In genomic region chr15:76285241-76285825, GRCh38 we compare ENCODE assay signal across 10 cellular contexts. TPM values are rescaled to one million over a fixed set of nuclear protein-coding genes. Genes with fewer than 3 reads are reported as not detected.
DNase-seq lines count a peak whose midpoint lies in the region; ATAC-seq, FAIRE-seq and TF ChIP-seq lines count a peak whose summit lies in the region.
"Had no signal": no experiment of that assay in that cellular context is flagged by ENCODE, and none has a peak within 500 bp of the region (broad histone marks: within the 10 kb centered on the region; RNA-seq: fewer than 3 reads in every experiment).

No MANE protein-coding gene starts in this region.

- H3K36me3 Mint-ChIP-seq in HFFc6 (ENCODE audit: low read depth), result peaks cover 9% of the 10 kb centered on the region; the same call in 1 of the 2 replicates
- H3K36me3 Mint-ChIP-seq in activated CD8-positive, alpha-beta T cell treated with anti-CD3 and anti-CD28 coated beads for 36 hours (ENCODE audit: low read depth), result peaks cover 37% of the 10 kb centered on the region

- FAIRE-seq in RCC 7860 (lab: Jason Lieb, UNC), result no peak

- no peak overlapping the region for H3K4me3 ChIP-seq in vagina

- POLR2A ChIA-PET in activated CD8-positive, alpha-beta T cell treated with anti-CD3 and anti-CD28 coated beads for 36 hours (lab: Charles Lee), result interaction anchor here (0.6 kb wide), 2 partner anchors 13 to 179 kb away, joined by 4 read pairs; no protein-coding TSS in a partner anchor

- intact Hi-C loops in activated CD8-positive, alpha-beta T cell treated with anti-CD3 and anti-CD28 coated beads for 36 hours (cut with micrococcal nuclease), result no loop called here
- intact Hi-C loops in vagina (cut with DNase I), result no loop called here

- no peak overlapping the region for H3K27ac Mint-ChIP-seq in HFFc6
- no peak overlapping the region for H3K27ac Mint-ChIP-seq in activated CD8-positive, alpha-beta T cell treated with anti-CD3 and anti-CD28 coated beads for 36 hours

- no peak overlapping the region for H3K4me3 Mint-ChIP-seq in HFFc6
- H3K4me3 Mint-ChIP-seq in activated CD8-positive, alpha-beta T cell treated with anti-CD3 and anti-CD28 coated beads for 36 hours, result no peak overlapping the region

- no peak for ATAC-seq in activated CD8-positive, alpha-beta T cell treated with anti-CD3 and anti-CD28 coated beads for 36 hours
- ATAC-seq in GM18502 (IDR thresholded peaks at IDR 0.05; ENCODE audit: poor library complexity, unreplicated experiment), result no peak

- no peaks in the 10 kb centered on the region for H3K9me3 ChIP-seq in vagina

- no peaks in the 10 kb centered on the region for H3K4me1 ChIP-seq in vagina

- no peaks in the 10 kb centered on the region for H3K9me3 Mint-ChIP-seq in HFFc6
- no peaks in the 10 kb centered on the region for H3K9me3 Mint-ChIP-seq in activated CD8-positive, alpha-beta T cell treated with anti-CD3 and anti-CD28 coated beads for 36 hours

- CTCF ChIA-PET in activated CD8-positive, alpha-beta T cell treated with anti-CD3 and anti-CD28 coated beads for 36 hours (lab: Charles Lee), result interaction anchor here (1.2 kb wide), 4 partner anchors 12 to 98 kb away, joined by 3 to 5 read pairs (median 3); no protein-coding TSS in a partner anchor

- TF ChIP-seq CTCF in HFFc6 (IDR thresholded peaks at IDR 0.05) (peak; percentile 78), vagina (IDR thresholded peaks at IDR 0.05) (no peak)
- TF ChIP-seq CTCF in activated CD8-positive, alpha-beta T cell treated with anti-CD3 and anti-CD28 coated beads for 36 hours (IDR thresholded peaks at IDR 0.05), result peak; percentile 36

- H3K27me3 ChIP-seq in vagina, result no peaks in the 10 kb centered on the region

- peaks cover 9% of the 10 kb centered on the region for H3K4me1 Mint-ChIP-seq in HFFc6 (ENCODE audit: low read depth)
- H3K4me1 Mint-ChIP-seq in activated CD8-positive, alpha-beta T cell treated with anti-CD3 and anti-CD28 coated beads for 36 hours (ENCODE audit: low read depth), result peaks cover 19% of the 10 kb centered on the region

- no peak overlapping the region for H3K27ac ChIP-seq in vagina

- TF ChIP-seq POLR2A in vagina (IDR thresholded peaks at IDR 0.05), result no peak

- in situ Hi-C loops in KBM-7 (cut with MboI; ENCODE audit: low pct_unique_long_range_greater_than_20kb, low sequenced_read_pairs), result no loop called here

- H3K27me3 Mint-ChIP-seq in HFFc6 (ENCODE audit: insufficient read depth), result no peaks in the 10 kb centered on the region
- H3K27me3 Mint-ChIP-seq in activated CD8-positive, alpha-beta T cell treated with anti-CD3 and anti-CD28 coated beads for 36 hours, result no peaks in the 10 kb centered on the region

- DNase-seq in COR-L47 (lab: John Stamatoyannopoulos, UW) (peak; percentile 31), HFFc6 (peak; percentile 17), kidney tubule cell (ENCODE audit: low spot score) (peak; percentile 13), RCC 7860 (ENCODE audit: low spot score) (no peak), vagina (ENCODE audit: extremely low spot score in 2 of 2) (no peak), KBM-7 (no peak)
- DNase-seq in activated CD8-positive, alpha-beta T cell treated with anti-CD3 and anti-CD28 coated beads for 36 hours, result peak; percentile 7
- DNase-seq: midbrain, NCI-H774 had no signal

- peaks cover 0 to 56% of the 10 kb centered on the region in 2 donors for H3K36me3 ChIP-seq in vagina

RNA-seq across cellular contexts. Expression of gene ETFA, which starts 25.9 kb away (rescaled TPM):
- 100 to 1,000 TPM; 127 to 161 (median 146) TPM for total RNA-seq in HFFc6 (2021; fragmentation: NEBNext Ultra II Directional; extraction: Animal tissue kit (Norgen Biotek cat#: 25700))
- 100 to 1,000 TPM; 159 to 164 TPM for total RNA-seq in activated CD8-positive, alpha-beta T cell treated with anti-CD3 and anti-CD28 coated beads for 36 hours
- 97.5 TPM for total RNA-seq in vagina

RNA-seq across cellular contexts. Expression of gene ISL2, which starts 51.2 kb away (rescaled TPM):
- total RNA-seq in HFFc6 (2021; fragmentation: NEBNext Ultra II Directional; extraction: Animal tissue kit (Norgen Biotek cat#: 25700)), result 1 to 10 TPM; 3.7 to 6.6 (median 5.0) TPM
- under 1 TPM in 1 of 2 experiments, not detected in 1; 0.22 TPM for total RNA-seq in activated CD8-positive, alpha-beta T cell treated with anti-CD3 and anti-CD28 coated beads for 36 hours
- 2.0 TPM for total RNA-seq in vagina

Comparison
In these comparisons a context has a peak if more than half of its experiments do, and no peak if none do; other contexts are left out.
1. DNase-seq: peak in COR-L47 (single experiment), HFFc6 (single experiment), activated CD8-positive, alpha-beta T cell treated with anti-CD3 and anti-CD28 coated beads for 36 hours (single experiment) and kidney tubule cell (single experiment); none in RCC 7860 (single experiment), vagina (0 of 2) and KBM-7 (single experiment).
2. CTCF ChIP-seq: peak in HFFc6 (single experiment) and activated CD8-positive, alpha-beta T cell treated with anti-CD3 and anti-CD28 coated beads for 36 hours (single experiment); none in vagina (0 of 3).